1 cellular context compared by ENCODE assay signal in genomic region chr14:50725761-50726160, GRCh38.
TF ChIP-seq lines count a peak whose summit lies in the region.

No MANE protein-coding gene starts in this region.

TF ChIP-seq in HepG2, 621 proteins besides CTCF, POLR2A, EP300 and RAD21 (continued from another document):
- TF ChIP-seq ZFP62 (CRISPR knock-in tag; IDR thresholded peaks at IDR 0.05) (no peak), MNT (IDR thresholded peaks at IDR 0.05) (no peak), HNRNPK (IDR thresholded peaks at IDR 0.05; ENCODE audit: low read depth, low read length, poor library complexity, severe bottlenecking) (no peak), SRSF1 (optimal IDR thresholded peaks at IDR 0.05; ENCODE audit: low read depth, low read length) (no peak), FOXP1 (IDR thresholded peaks at IDR 0.05) (no peak), FOXP1 (CRISPR knock-in tag; IDR thresholded peaks at IDR 0.05) (no peak), THAP9 (CRISPR knock-in tag; IDR thresholded peaks at IDR 0.05; ENCODE audit: borderline replicate concordance) (no peak)
